In genomic region chr20:54148947-54149764, GRCh38 we compare ENCODE assay signal across 19 cellular contexts. TPM values are rescaled to one million over a fixed set of nuclear protein-coding genes. Genes with fewer than 3 reads are reported as not detected.
DNase-seq lines count a peak whose midpoint lies in the region; ATAC-seq and TF ChIP-seq lines count a peak whose summit lies in the region.
"Had no signal": no experiment of that assay in that cellular context is flagged by ENCODE, and none has a peak within 500 bp of the region (broad histone marks: within the 10 kb centered on the region; RNA-seq: fewer than 3 reads in every experiment).

No MANE protein-coding gene starts in this region.

- H3K4me1 Mint-ChIP-seq in activated naive CD8-positive, alpha-beta T cell treated with anti-CD3 and anti-CD28 coated beads, Interleukin-2, amount 50 U/mL, for 24 hours = no peaks in the 10 kb centered on the region
- H3K4me1 Mint-ChIP-seq: activated naive CD8-positive, alpha-beta T cell treated with anti-CD3 and anti-CD28 coated beads for 36 hours had no signal

- peak; percentile 30 for ATAC-seq in left lobe of liver
- ATAC-seq in activated naive CD8-positive, alpha-beta T cell treated with anti-CD3 and anti-CD28 coated beads, Interleukin-2, amount 50 U/mL, for 24 hours = no peak
- no peak for ATAC-seq in HG02623 (IDR thresholded peaks at IDR 0.05; ENCODE audit: unreplicated experiment)
- ATAC-seq in GM18511 (IDR thresholded peaks at IDR 0.05; ENCODE audit: unreplicated experiment) = no peak
- ATAC-seq: gastroesophageal sphincter, T-cell had no signal

- no peaks in the 10 kb centered on the region for H3K36me3 Mint-ChIP-seq in activated naive CD8-positive, alpha-beta T cell treated with anti-CD3 and anti-CD28 coated beads, Interleukin-2, amount 50 U/mL, for 24 hours (ENCODE audit: low read depth)
- H3K36me3 Mint-ChIP-seq: activated naive CD8-positive, alpha-beta T cell treated with anti-CD3 and anti-CD28 coated beads for 36 hours; T-cell had no signal

- no peak for TF ChIP-seq CTCF in VCaP (conservative IDR thresholded peaks at IDR 0.05)

- no peak overlapping the region for H3K27ac Mint-ChIP-seq in activated naive CD8-positive, alpha-beta T cell treated with anti-CD3 and anti-CD28 coated beads, Interleukin-2, amount 50 U/mL, for 24 hours
- H3K27ac Mint-ChIP-seq: activated naive CD8-positive, alpha-beta T cell treated with anti-CD3 and anti-CD28 coated beads for 36 hours; HFFc6; T-cell had no signal

- no peaks in the 10 kb centered on the region for H3K9me3 Mint-ChIP-seq in activated naive CD8-positive, alpha-beta T cell treated with anti-CD3 and anti-CD28 coated beads, Interleukin-2, amount 50 U/mL, for 24 hours
- H3K9me3 Mint-ChIP-seq: activated naive CD8-positive, alpha-beta T cell treated with anti-CD3 and anti-CD28 coated beads for 36 hours; HFFc6; T-cell had no signal

- peaks cover 8% of the 10 kb centered on the region for H3K27me3 Mint-ChIP-seq in activated naive CD8-positive, alpha-beta T cell treated with anti-CD3 and anti-CD28 coated beads, Interleukin-2, amount 50 U/mL, for 24 hours

- H3K4me3 Mint-ChIP-seq in activated naive CD8-positive, alpha-beta T cell treated with anti-CD3 and anti-CD28 coated beads, Interleukin-2, amount 50 U/mL, for 24 hours = no peak overlapping the region
- H3K4me3 Mint-ChIP-seq: activated naive CD8-positive, alpha-beta T cell treated with anti-CD3 and anti-CD28 coated beads for 36 hours; HFFc6; T-cell had no signal

- peak overlapping the region; percentile 76 for H3K27ac ChIP-seq in VCaP
- H3K27ac ChIP-seq: gastroesophageal sphincter, parathyroid adenoma had no signal

- DNase-seq in DMS153 (lab: John Stamatoyannopoulos, UW) = peak; percentile 96
- peak; percentile 98 for DNase-seq in M059J (ENCODE audit: low read depth)
- no peak for DNase-seq in left lobe of liver (ENCODE audit: low spot score)
- no peak for DNase-seq in NCI-H1930 (lab: John Stamatoyannopoulos, UW)
- DNase-seq in activated naive CD8-positive, alpha-beta T cell treated with anti-CD3 and anti-CD28 coated beads, Interleukin-2, amount 50 U/mL, for 24 hours = no peak
- DNase-seq: activated CD4-positive, CD25-positive, alpha-beta regulatory T cell treated with anti-CD3 and anti-CD28 coated beads, Interleukin-2, amount 50 U/mL, for 72 hours; activated naive CD8-positive, alpha-beta T cell treated with anti-CD3 and anti-CD28 coated beads for 36 hours; caudate nucleus; DMS 273 treated with DMSO at 0.1 percent for 48 hours; HFFc6; MG63; NCI-H345; stimulated activated CD4-positive, alpha-beta T cell treated with anti-CD3 and anti-CD28 coated beads, Interleukin-12 subunit alpha, Interleukin-12 subunit beta, amount 100 ng/mL, for 4 hours; T-cell had no signal

RNA-seq across cellular contexts. Expression of gene CYP24A1, which starts 24.6 kb away (rescaled TPM):
- 32.8 and 39.6 TPM in 2 replicates for total RNA-seq in M059J (2014; rRNA removed; shearing (Covaris generic))
- total RNA-seq in left lobe of liver = not detected
- total RNA-seq: activated naive CD8-positive, alpha-beta T cell treated with anti-CD3 and anti-CD28 coated beads for 36 hours had no signal

RNA-seq across cellular contexts. Expression of gene PFDN4, which starts 58.7 kb away (rescaled TPM):
- total RNA-seq in M059J (2014; rRNA removed; shearing (Covaris generic)) = 246 and 357 TPM in 2 replicates
- 4.3 TPM for total RNA-seq in left lobe of liver

Comparison
In these comparisons a context has a peak if more than half of its experiments do, and no peak if none do; other contexts are left out.
1. DNase-seq: peak in DMS153 (single experiment) and M059J (single experiment); none in left lobe of liver (single experiment), NCI-H1930 (0 of 2) and activated naive CD8-positive, alpha-beta T cell treated with anti-CD3 and anti-CD28 coated beads, Interleukin-2, amount 50 U/mL, for 24 hours (single experiment).
2. RNA of gene CYP24A1, which starts 24.6 kb away (total RNA-seq): 32.8 to 39.6 TPM in M059J; not detected in left lobe of liver (single experiment); every median in the first group is over 10 times any median in the second.
3. RNA of gene PFDN4, which starts 58.7 kb away (total RNA-seq): 246 to 357 TPM in M059J; 4.3 TPM in left lobe of liver (single experiment); every median in the first group is over 10 times any median in the second.